31 cellular contexts compared by ENCODE assay signal in genomic region chr7:129227646-129228578, GRCh38. TPM values are rescaled to one million over a fixed set of nuclear protein-coding genes. Genes with fewer than 3 reads are reported as not detected.
DNase-seq lines count a peak whose midpoint lies in the region; ATAC-seq, FAIRE-seq and TF ChIP-seq lines count a peak whose summit lies in the region.
"Had no signal": no experiment of that assay in that cellular context is flagged by ENCODE, and none has a peak within 500 bp of the region (broad histone marks: within the 10 kb centered on the region; RNA-seq: fewer than 3 reads in every experiment).

No MANE protein-coding gene starts in this region.

- H3K79me2 ChIP-seq in K562 (ENCODE audit: control insufficient read depth, insufficient read depth, low read length), result peaks cover 5% of the 10 kb centered on the region; the same call in 1 of the 3 replicates

- 46% methylated on average over 4 of the region's 4 CpGs for WGBS in K562 (ENCODE audit: insufficient coverage, low coverage, missing lambda C conversion rate)

- H3K9me3 ChIP-seq in K562 (replicated peaks; ENCODE audit: control insufficient read depth, insufficient read depth, low read depth, low read length), result no peaks in the 10 kb centered on the region
- H3K9me3 ChIP-seq: spleen, uterus had no signal

- no peak overlapping the region for H3K9ac ChIP-seq in K562 (ENCODE audit: insufficient read depth in 1 of 2, low read depth in 2 of 2, low read length in 2 of 2)

- CTCF ChIA-PET in K562 (lab: Yijun Ruan, JAX; ENCODE audit: low intra/inter-chr PET ratio), result no interaction called here

- DNase-seq in natural killer cell (no peak), K562 (ENCODE audit: extremely low read depth in 1 of 4, low spot score in 3 of 4) (no peak), neural crest cell (ENCODE audit: low read depth, low spot score) (no peak), Kasumi-1 (lab: John Stamatoyannopoulos, UW) (no peak), activated T-cell treated with anti-CD3 and anti-CD28 coated beads for 4 hours (no peak)
- no peak for DNase-seq in natural killer cell treated with Interleukin-12 subunit alpha and Interleukin-12 subunit beta and Interleukin-15 and Interleukin-18, amount 100 ng/mL, for 72 hours (ENCODE audit: low spot score)
- DNase-seq: activated CD8-positive, alpha-beta T cell treated with anti-CD3 and anti-CD28 coated beads, Interleukin-2, amount 10 ng/mL, durations not matched to agents 7 days and 5 days; activated effector memory CD4-positive, alpha-beta T cell treated with anti-CD3 and anti-CD28 coated beads, Interleukin-2, amount 50 U/mL, for 16 hours; AML-193; CD8-positive, alpha-beta T cell; DMS53; glutamatergic neuron; MM.1S; NCI-H1417 treated with DMSO at 0.1 percent for 48 hours; NCI-H2107; NCI-H446 treated with DMSO at 0.1 percent for 48 hours; nephron progenitor cell; PC-9; right cardiac atrium; spleen; stimulated activated CD4-positive, alpha-beta T cell treated with anti-CD3 and anti-CD28 coated beads, Interleukin-4, amount 100 ng/mL, for 1 hour; substantia nigra; T-helper 2 cell; uterus had no signal

- H3K4me1 Mint-ChIP-seq in natural killer cell, result peaks cover 21 to 27% of the 10 kb centered on the region in 2 donors
- H3K4me1 Mint-ChIP-seq in natural killer cell treated with Interleukin-12 subunit alpha and Interleukin-12 subunit beta and Interleukin-15 and Interleukin-18, amount 100 ng/mL, for 72 hours (ENCODE audit: low read depth in 2 of 2), result peaks cover 20% of the 10 kb centered on the region in 2 donors
- peaks cover 28% of the 10 kb centered on the region for H3K4me1 Mint-ChIP-seq in neural crest cell

- H3K4me1 ChIP-seq in K562 (replicated peaks in 1 of 2; ENCODE audit: control insufficient read depth in 2 of 2, insufficient read depth in 2 of 2, low read length in 2 of 2), result peaks cover 5 to 11% of the 10 kb centered on the region in 2 experiments; a peak in 4 of 5 replicates

- no peaks in the 10 kb centered on the region for H3K9me1 ChIP-seq in K562 (ENCODE audit: control insufficient read depth, insufficient read depth, low read length)

- FAIRE-seq in K562 (lab: Jason Lieb, UNC), result no peak
- FAIRE-seq: A204.1, H54 had no signal

- no peak for TF ChIP-seq POLR2A in K562 (conservative IDR thresholded peaks at IDR 0.05)

- no peaks in the 10 kb centered on the region for H3K27me3 ChIP-seq in K562 (ENCODE audit: control insufficient read depth in 2 of 2, insufficient read depth in 2 of 2, low read length in 2 of 2)
- H3K27me3 ChIP-seq: spleen, uterus had no signal

- H3K27ac Mint-ChIP-seq in natural killer cell, result no peak overlapping the region
- H3K27ac Mint-ChIP-seq in natural killer cell treated with Interleukin-12 subunit alpha and Interleukin-12 subunit beta and Interleukin-15 and Interleukin-18, amount 100 ng/mL, for 72 hours, result no peak overlapping the region
- H3K27ac Mint-ChIP-seq in neural crest cell (ENCODE audit: unreplicated experiment), result no peak overlapping the region
- H3K27ac Mint-ChIP-seq: activated CD8-positive, alpha-beta T cell treated with anti-CD3 and anti-CD28 coated beads, Interleukin-2, amount 10 ng/mL, durations not matched to agents 7 days and 5 days; CD8-positive, alpha-beta T cell; IgD-negative memory B cell; nephron progenitor cell had no signal

- H3K4me2 ChIP-seq in K562 (ENCODE audit: insufficient read depth, low read length), result no peak overlapping the region

- no peak for TF ChIP-seq EP300 in K562 (IDR thresholded peaks at IDR 0.05; ENCODE audit: low read length)

- H3K36me3 Mint-ChIP-seq in natural killer cell (no peaks in the 10 kb centered on the region), neural crest cell (ENCODE audit: low read depth) (no peaks in the 10 kb centered on the region)
- H3K36me3 Mint-ChIP-seq in natural killer cell treated with Interleukin-12 subunit alpha and Interleukin-12 subunit beta and Interleukin-15 and Interleukin-18, amount 100 ng/mL, for 72 hours, result no peaks in the 10 kb centered on the region

- H4K20me1 ChIP-seq in K562 (replicated peaks; ENCODE audit: control insufficient read depth, insufficient read depth, low read length), result no peaks in the 10 kb centered on the region

- no peaks in the 10 kb centered on the region for H3K9me3 Mint-ChIP-seq in natural killer cell
- no peaks in the 10 kb centered on the region for H3K9me3 Mint-ChIP-seq in natural killer cell treated with Interleukin-12 subunit alpha and Interleukin-12 subunit beta and Interleukin-15 and Interleukin-18, amount 100 ng/mL, for 72 hours
- H3K9me3 Mint-ChIP-seq in neural crest cell, result no peaks in the 10 kb centered on the region
- H3K9me3 Mint-ChIP-seq: CD8-positive, alpha-beta T cell; IgD-negative memory B cell; nephron progenitor cell had no signal

- BruUV-seq in K562 (replicated peaks; lab: Mats Ljungman, UMichigan), result no TSS peak

- no peaks in the 10 kb centered on the region for H3K27me3 Mint-ChIP-seq in natural killer cell (ENCODE audit: low read depth in 2 of 2)
- no peaks in the 10 kb centered on the region for H3K27me3 Mint-ChIP-seq in natural killer cell treated with Interleukin-12 subunit alpha and Interleukin-12 subunit beta and Interleukin-15 and Interleukin-18, amount 100 ng/mL, for 72 hours
- H3K27me3 Mint-ChIP-seq in neural crest cell (ENCODE audit: low read depth), result peaks cover 6% of the 10 kb centered on the region
- H3K27me3 Mint-ChIP-seq: IgD-negative memory B cell had no signal

- no peak for TF ChIP-seq RAD21 in K562 (CRISPR knock-in tag; conservative IDR thresholded peaks at IDR 0.05 in 1 of 2, IDR thresholded peaks at IDR 0.05 in 1 of 2)

- ATAC-seq in natural killer cell (no peak), K562 (no peak), HG03469 (IDR thresholded peaks at IDR 0.05; ENCODE audit: unreplicated experiment) (no peak), GM18868 (IDR thresholded peaks at IDR 0.05; ENCODE audit: unreplicated experiment) (no peak)
- ATAC-seq in natural killer cell treated with Interleukin-12 subunit alpha and Interleukin-12 subunit beta and Interleukin-15 and Interleukin-18, amount 100 ng/mL, for 72 hours, result no peak
- ATAC-seq: activated CD8-positive, alpha-beta T cell treated with anti-CD3 and anti-CD28 coated beads, Interleukin-2, amount 10 ng/mL, durations not matched to agents 7 days and 5 days; CD8-positive, alpha-beta T cell; right cardiac atrium; Right ventricle myocardium inferior; SK-N-SH treated with all-trans-retinoic acid at 6 μM for 48 hours had no signal

- intact Hi-C loops in natural killer cell (cut with micrococcal nuclease) (no loop called here), K562 (cut with micrococcal nuclease) (loop anchor here (10.0 kb wide), 1 partner anchor 597 kb away; no protein-coding TSS in a partner anchor)

- H3K4me3 Mint-ChIP-seq in natural killer cell, result peak overlapping the region; percentile 13
- H3K4me3 Mint-ChIP-seq in natural killer cell treated with Interleukin-12 subunit alpha and Interleukin-12 subunit beta and Interleukin-15 and Interleukin-18, amount 100 ng/mL, for 72 hours, result no peak overlapping the region
- peak overlapping the region; percentile 5 for H3K4me3 Mint-ChIP-seq in neural crest cell
- H3K4me3 Mint-ChIP-seq: activated CD8-positive, alpha-beta T cell treated with anti-CD3 and anti-CD28 coated beads, Interleukin-2, amount 10 ng/mL, durations not matched to agents 7 days and 5 days; CD8-positive, alpha-beta T cell; nephron progenitor cell had no signal

- in situ Hi-C loops in K562 (cut with MboI), result no loop called here

- H3K27ac ChIP-seq in K562 (ENCODE audit: extremely low read depth, low read depth, low read length), result no peak overlapping the region
- H3K27ac ChIP-seq: PC-9, spleen, uterus had no signal

- H3K4me3 ChIP-seq in K562, result no peak overlapping the region
- H3K4me3 ChIP-seq: PC-9, spleen, uterus had no signal

- H3K36me3 ChIP-seq in K562 (ENCODE audit: control insufficient read depth, insufficient read depth, low read length), result no peaks in the 10 kb centered on the region
- H3K36me3 ChIP-seq: spleen, uterus had no signal

- TF ChIP-seq CTCF in natural killer cell (IDR thresholded peaks at IDR 0.05), result no peak
- TF ChIP-seq CTCF in K562 (IDR thresholded peaks at IDR 0.05 in 2 of 3, conservative IDR thresholded peaks at IDR 0.05 in 1 of 3; ENCODE audit: insufficient read depth in 2 of 3, low read depth in 1 of 3, low read length in 3 of 3), result no peak
- no peak for TF ChIP-seq CTCF in neural crest cell (conservative IDR thresholded peaks at IDR 0.05)

- POLR2A ChIA-PET in K562 (lab: Yijun Ruan, JAX), result interaction anchor here (0.6 to 3.4 kb wide), 2 partner anchors 11 to 1424 kb away, joined by 3 to 15 read pairs; no protein-coding TSS in a partner anchor

- H2AFZ ChIP-seq in K562 (ENCODE audit: low read depth, low read length), result no peak overlapping the region
- H2AFZ ChIP-seq: PC-9 had no signal

RNA-seq across cellular contexts. Expression of gene AHCYL2, which starts 3.1 kb away (rescaled TPM):
- total RNA-seq in natural killer cell (10 to 100 TPM; 11.6 to 15.2 (median 14.5) TPM), K562 (2014; rRNA removed) (3.1 and 3.7 TPM in 2 replicates), K562 (2014; rRNA removed; fragmentation: Illumina TruSeq; extraction: Trizol) (5.2 TPM in 2 replicates), K562 (2015; rRNA removed; fragmentation: Illumina TruSeq; extraction: Trizol) (5.5 and 6.8 TPM in 2 replicates), K562 (2021) (5.2 and 5.5 TPM in 2 replicates), neural crest cell (18.7 and 19.1 TPM in 2 replicates)
- total RNA-seq in natural killer cell treated with Interleukin-12 subunit alpha and Interleukin-12 subunit beta and Interleukin-15 and Interleukin-18, amount 100 ng/mL, for 72 hours, result 10 to 100 TPM; 12.1 to 15.9 TPM
- 11.5 and 16.6 TPM in 2 replicates for total RNA-seq in K562 (2011; cell fraction: chromatin; rRNA removed; ENCODE audit: low replicate concordance)
- 3.7 and 4.3 TPM in 2 replicates for total RNA-seq in K562 (2011; cell fraction: nucleolus; rRNA removed)
- 7.0 and 11.6 TPM in 2 replicates for total RNA-seq in K562 (2011; cell fraction: nucleoplasm; rRNA removed)
- polyA plus RNA-seq in K562 (2011; rRNA removed) (10.5 and 10.8 TPM in 2 replicates), K562 (2014; fragmentation: Illumina TruSeq; extraction: Trizol) (4.8 and 6.2 TPM in 2 replicates), K562 (2014; fragmentation: Nextera tagmentation; extraction: Ambion mirVana) (1 to 10 TPM in 1 of 2 experiments, under 1 TPM in 1; 0.93 to 2.0 TPM), K562 (2014; rRNA removed) (4.3 and 5.6 TPM in 2 replicates)
- polyA plus RNA-seq in K562 (2011; cell fraction: cytosol; rRNA removed), result 4.5 and 8.6 TPM in 2 replicates
- 10.3 and 13.9 TPM in 2 replicates for polyA plus RNA-seq in K562 (2011; cell fraction: nucleus; rRNA removed)
- polyA plus RNA-seq in K562 (2012), result 4.9 and 7.6 TPM in 2 replicates
- 17.9 and 25.5 TPM in 2 replicates for polyA minus RNA-seq in K562 (2011; rRNA and poly(A)+ RNA removed)
- polyA minus RNA-seq in K562 (2011; cell fraction: cytosol; rRNA and poly(A)+ RNA removed), result 5.7 and 7.6 TPM in 2 replicates
- 3.4 and 8.2 TPM in 2 replicates for polyA minus RNA-seq in K562 (2011; cell fraction: nucleus; rRNA and poly(A)+ RNA removed)

RNA-seq across cellular contexts. Expression of gene SMO, which starts 39.5 kb away (rescaled TPM):
- total RNA-seq in natural killer cell, result under 1 TPM; 0.09 to 0.50 (median 0.50) TPM
- total RNA-seq in natural killer cell treated with Interleukin-12 subunit alpha and Interleukin-12 subunit beta and Interleukin-15 and Interleukin-18, amount 100 ng/mL, for 72 hours, result under 1 TPM; 0.39 to 0.69 TPM
- total RNA-seq in K562 (2011; cell fraction: chromatin; rRNA removed; ENCODE audit: low replicate concordance), result 0.60 TPM in 1 of 2 replicates, not detected in the other
- total RNA-seq in K562 (2011; cell fraction: nucleolus; rRNA removed), result 0.39 and 0.67 TPM in 2 replicates
- total RNA-seq in K562 (2011; cell fraction: nucleoplasm; rRNA removed), result 1.2 TPM in 1 of 2 replicates, not detected in the other
- 0.05 TPM in 1 of 2 replicates, not detected in the other for total RNA-seq in K562 (2014; rRNA removed)
- total RNA-seq in K562 (2014; rRNA removed; fragmentation: Illumina TruSeq; extraction: Trizol), result not detected in 2 replicates
- total RNA-seq in K562 (2015; rRNA removed; fragmentation: Illumina TruSeq; extraction: Trizol), result not detected in 2 replicates
- 0.07 and 0.13 TPM in 2 replicates for total RNA-seq in K562 (2021)
- 0.10 and 0.11 TPM in 2 replicates for polyA plus RNA-seq in K562 (2011; rRNA removed)
- 0.10 and 0.24 TPM in 2 replicates for polyA plus RNA-seq in K562 (2011; cell fraction: cytosol; rRNA removed)
- 0.41 and 0.91 TPM in 2 replicates for polyA plus RNA-seq in K562 (2011; cell fraction: nucleus; rRNA removed)
- polyA plus RNA-seq in K562 (2012), result not detected in 2 replicates
- polyA plus RNA-seq in K562 (2014; fragmentation: Illumina TruSeq; extraction: Trizol), result not detected in 2 replicates
- polyA plus RNA-seq in K562 (2014; fragmentation: Nextera tagmentation; extraction: Ambion mirVana), result not detected
- polyA plus RNA-seq in K562 (2014; rRNA removed), result 0.11 TPM in 1 of 2 replicates, not detected in the other
- polyA minus RNA-seq in K562 (2011; rRNA and poly(A)+ RNA removed), result 0.07 and 0.24 TPM in 2 replicates
- polyA minus RNA-seq in K562 (2011; cell fraction: cytosol; rRNA and poly(A)+ RNA removed), result not detected in 2 replicates
- 0.11 TPM in 1 of 2 replicates, not detected in the other for polyA minus RNA-seq in K562 (2011; cell fraction: nucleus; rRNA and poly(A)+ RNA removed)
- total RNA-seq in neural crest cell, result 104 and 119 TPM in 2 replicates
- total RNA-seq: activated CD8-positive, alpha-beta T cell treated with anti-CD3 and anti-CD28 coated beads, Interleukin-2, amount 10 ng/mL, durations not matched to agents 7 days and 5 days; CD8-positive, alpha-beta T cell had no signal

Comparison
In these comparisons a context has a peak if more than half of its experiments do, and no peak if none do; other contexts are left out.
1. RNA of gene SMO, which starts 39.5 kb away (total RNA-seq): 104 to 119 TPM in neural crest cell; 0.39 to 0.69 TPM in natural killer cell treated with Interleukin-12 subunit alpha and Interleukin-12 subunit beta and Interleukin-15 and Interleukin-18, amount 100 ng/mL, for 72 hours, 0.09 to 0.50 TPM in natural killer cell and 0.05 to 1.2 TPM in K562; every median in the first group is over 10 times any median in the second.